In genomic region chr9:122159026-122159924, GRCh38 we compare ENCODE assay signal across 8 cellular contexts.
DNase-seq lines count a peak whose midpoint lies in the region; ATAC-seq and TF ChIP-seq lines count a peak whose summit lies in the region.

TSS of gene MORN5 (plus strand) at chr9:122159908. CDS start at chr9:122159973, 65 bp downstream.
TSS of gene NDUFA8 (minus strand) at chr9:122159779. CDS start at chr9:122159677, 102 bp downstream.

- H3K27ac ChIP-seq in OCI-LY1 (ENCODE audit: low read depth, low read length, poor library complexity, severe bottlenecking): peak within 1 kb of the TSS; percentile 39

- peak within 1 kb of the TSS; percentile 85 for H3K4me3 ChIP-seq in OCI-LY1 (ENCODE audit: low read depth, low read length, poor library complexity, severe bottlenecking)

- H3K4me2 ChIP-seq in OCI-LY1 (ENCODE audit: low read length): peak within 1 kb of the TSS; percentile 84

- H4K20me1 ChIP-seq in OCI-LY1 (ENCODE audit: insufficient read depth, low read length): no peaks in the 10 kb centered on the region

- no peaks in the 10 kb centered on the region; the same call in 1 of the 2 replicates for H3K36me3 ChIP-seq in OCI-LY1 (ENCODE audit: insufficient read depth, low read length)

- H3K27me3 ChIP-seq in OCI-LY1 (ENCODE audit: insufficient read depth, low read length): no peaks in the 10 kb centered on the region; the same call in 1 of the 2 replicates

- TF ChIP-seq CTCF in OCI-LY1 (IDR thresholded peaks at IDR 0.05; ENCODE audit: low read length): no peak

- peaks cover 21% of the 10 kb centered on the region for H3K4me1 ChIP-seq in OCI-LY1 (ENCODE audit: insufficient read depth, low read length, severe bottlenecking)

- H3K9ac ChIP-seq in OCI-LY1 (ENCODE audit: low read length): peak within 1 kb of the TSS; percentile 83

- H3K79me2 ChIP-seq in OCI-LY1 (ENCODE audit: insufficient read depth, low read length): peaks cover 21% of the 10 kb centered on the region

- ATAC-seq in GM21526 (IDR thresholded peaks at IDR 0.05; ENCODE audit: low FRiP score, unreplicated experiment): peak; percentile 93

- no peaks in the 10 kb centered on the region for H3K9me2 ChIP-seq in OCI-LY1 (ENCODE audit: low read depth, low read length)

- H3K9me3 ChIP-seq in OCI-LY1 (ENCODE audit: low read length): peaks cover 9% of the 10 kb centered on the region

- no peak within 1 kb of the TSS for H2AFZ ChIP-seq in OCI-LY1 (ENCODE audit: low read length)

- DNase-seq in DMS 273 treated with DMSO at 0.1 percent for 48 hours (lab: John Stamatoyannopoulos, UW) (peak; percentile 82), HuH-7 (ENCODE audit: low spot score) (peak; percentile 92), activated T-cell treated with anti-CD3 and anti-CD28 coated beads for 1 hour (ENCODE audit: low read depth) (peak; percentile 94), epidermal melanocyte (ENCODE audit: insufficient read length, low spot score) (peak; percentile 98), midbrain (lab: John Stamatoyannopoulos, UW) (peak; percentile 96)
- peak; percentile 93 to 94 for DNase-seq in stimulated activated CD8-positive, alpha-beta memory T cell treated with anti-CD3 and anti-CD28 coated beads, Interleukin-15, amount 100 ng/mL, for 48 hours (ENCODE audit: low read depth in 2 of 2)

- H3F3A ChIP-seq in OCI-LY1 (ENCODE audit: insufficient read depth, low read length): no peaks in the 10 kb centered on the region

Comparison
In these comparisons a context has a peak if more than half of its experiments do, and no peak if none do; other contexts are left out.
1. Peak in every context shown above with its lines: DNase-seq, ATAC-seq, H3K4me3 ChIP-seq and H3K27ac ChIP-seq.